ENCODE assay signal across 36 cellular contexts in genomic region chr17:75739801-75740200, GRCh38.
"Had no signal": no experiment of that assay in that cellular context is flagged by ENCODE, and none has a peak within 500 bp of the region (broad histone marks: within the 10 kb centered on the region; RNA-seq: fewer than 3 reads in every experiment).

No MANE protein-coding gene starts in this region.

- H3K27me3 ChIP-seq: adrenal gland had no signal

- H3K27ac Mint-ChIP-seq: activated B cell treated with CpG ODN at 0.5 μM for 24 hours; activated CD4-positive, alpha-beta memory T cell treated with anti-CD3 and anti-CD28 coated beads for 36 hours; activated naive CD4-positive, alpha-beta T cell treated with anti-CD3 and anti-CD28 coated beads for 36 hours; activated naive CD4-positive, alpha-beta T cell treated with anti-CD3 and anti-CD28 coated beads, Interleukin-2, amount 50 U/mL, for 72 hours; activated T-helper 1 cell treated with anti-CD3 and anti-CD28 coated beads, Interleukin-12 subunit alpha, Interleukin-12 subunit beta, Interleukin-2, Interleukin-4 antibody, amounts not matched to agents 30 ng/mL and 10 ng/mL and 1 ng/mL, durations not matched to agents 14 hours and 24 hours and 36 hours; brain; T-helper 1 cell treated with Interleukin-12 subunit alpha and Interleukin-12 subunit beta and Interleukin-4 antibody, amounts not matched to agents 30 μg/mL and 1 μg/mL, for 36 hours; T-helper 2 cell treated with Interferon-gamma antibody and Interleukin-4, amounts not matched to agents 5 μg/mL and 100 μg/mL, for 36 hours had no signal

- H3K4me3 ChIP-seq: adrenal gland, SJCRH30, SK-N-MC had no signal

- H3K9me3 Mint-ChIP-seq: activated B cell treated with CpG ODN at 0.5 μM for 24 hours; activated CD4-positive, alpha-beta memory T cell treated with anti-CD3 and anti-CD28 coated beads for 36 hours; activated naive CD4-positive, alpha-beta T cell treated with anti-CD3 and anti-CD28 coated beads for 36 hours; activated naive CD4-positive, alpha-beta T cell treated with anti-CD3 and anti-CD28 coated beads, Interleukin-2, amount 50 U/mL, for 72 hours; activated T-cell treated with anti-CD3 and anti-CD28 coated beads, Interleukin-2, amount 50 U/mL, for 4 hours; activated T-helper 1 cell treated with anti-CD3 and anti-CD28 coated beads, Interleukin-12 subunit alpha, Interleukin-12 subunit beta, Interleukin-2, Interleukin-4 antibody, amounts not matched to agents 30 ng/mL and 10 ng/mL and 1 ng/mL, durations not matched to agents 14 hours and 24 hours and 36 hours; brain; T-helper 1 cell treated with Interleukin-12 subunit alpha and Interleukin-12 subunit beta and Interleukin-4 antibody, amounts not matched to agents 30 μg/mL and 1 μg/mL, for 36 hours; T-helper 2 cell treated with Interferon-gamma antibody and Interleukin-4, amounts not matched to agents 5 μg/mL and 100 μg/mL, for 36 hours had no signal

- DNase-seq: activated B cell treated with CpG ODN at 0.5 μM for 24 hours; activated CD4-positive, alpha-beta memory T cell treated with anti-CD3 and anti-CD28 coated beads for 36 hours; activated CD4-positive, alpha-beta T cell treated with anti-CD3 and anti-CD28 coated beads for 4 hours; activated CD4-positive, alpha-beta T cell treated with anti-CD3 and anti-CD28 coated beads, Interleukin-2, amount 50 U/mL, for 1 hour; activated CD4-positive, CD25-positive, alpha-beta regulatory T cell treated with anti-CD3 and anti-CD28 coated beads, Interleukin-2, amount 50 U/mL, for 72 hours; activated CD8-positive, alpha-beta memory T cell treated with anti-CD3 and anti-CD28 coated beads, Interleukin-2, amount 50 U/mL, for 4 hours; activated gamma-delta T cell treated with Interleukin-2 at 50 U/mL for 16 hours; activated naive CD4-positive, alpha-beta T cell treated with anti-CD3 and anti-CD28 coated beads for 36 hours; activated T-cell treated with anti-CD3 and anti-CD28 coated beads for 4 hours; activated T-cell treated with anti-CD3 and anti-CD28 coated beads, Interleukin-2, amount 50 U/mL, for 4 hours; adrenal gland; caudate nucleus; NCI-H1092 treated with DMSO at 0.1 percent for 48 hours; NCI-H1417; NCI-H146; NCI-H187; NCI-H2029 treated with DMSO at 0.1 percent for 48 hours; NCI-H2107; NCI-H2171; NCI-H510A; NCI-H526; NCI-H748 treated with DMSO at 0.1 percent for 48 hours; NK-92 treated with Interleukin-12 subunit alpha and Interleukin-12 subunit beta, amount 100 ng/mL, for 24 hours; PC-3; SHP77; SJCRH30 had no signal

- H3K36me3 ChIP-seq: adrenal gland, SJCRH30 had no signal

- FAIRE-seq: bronchial epithelial cell, RCC 7860, TTC549 had no signal

- H3K4me2 ChIP-seq: KMS-11 had no signal

- H3K27me3 Mint-ChIP-seq: activated B cell treated with CpG ODN at 0.5 μM for 24 hours; activated CD4-positive, alpha-beta memory T cell treated with anti-CD3 and anti-CD28 coated beads for 36 hours had no signal

- H3K27ac ChIP-seq: adrenal gland, KMS-11, SJCRH30, SK-N-MC had no signal

- H3K36me3 Mint-ChIP-seq: activated CD4-positive, alpha-beta memory T cell treated with anti-CD3 and anti-CD28 coated beads for 36 hours; activated naive CD4-positive, alpha-beta T cell treated with anti-CD3 and anti-CD28 coated beads, Interleukin-2, amount 50 U/mL, for 72 hours; brain had no signal

- H3K4me1 ChIP-seq: adrenal gland, SJCRH30 had no signal

- H3K4me3 Mint-ChIP-seq: activated B cell treated with CpG ODN at 0.5 μM for 24 hours; activated CD4-positive, alpha-beta memory T cell treated with anti-CD3 and anti-CD28 coated beads for 36 hours; activated naive CD4-positive, alpha-beta T cell treated with anti-CD3 and anti-CD28 coated beads for 36 hours; activated T-cell treated with anti-CD3 and anti-CD28 coated beads, Interleukin-2, amount 50 U/mL, for 4 hours; activated T-helper 1 cell treated with anti-CD3 and anti-CD28 coated beads, Interleukin-12 subunit alpha, Interleukin-12 subunit beta, Interleukin-2, Interleukin-4 antibody, amounts not matched to agents 30 ng/mL and 10 ng/mL and 1 ng/mL, durations not matched to agents 14 hours and 24 hours and 36 hours; brain; T-helper 1 cell treated with Interleukin-12 subunit alpha and Interleukin-12 subunit beta and Interleukin-4 antibody, amounts not matched to agents 30 μg/mL and 1 μg/mL, for 36 hours; T-helper 2 cell treated with Interferon-gamma antibody and Interleukin-4, amounts not matched to agents 5 μg/mL and 100 μg/mL, for 36 hours had no signal

- H3K9ac ChIP-seq: KMS-11 had no signal

- H3K9me3 ChIP-seq: adrenal gland, SJCRH30 had no signal

- ATAC-seq: activated naive CD4-positive, alpha-beta T cell treated with anti-CD3 and anti-CD28 coated beads, Interleukin-2, amount 50 U/mL, for 72 hours; activated T-cell treated with anti-CD3 and anti-CD28 coated beads, Interleukin-2, amount 50 U/mL, for 4 hours; PC-3 had no signal
